Comparison of ENCODE assay signal across 7 cellular contexts in the genomic region with DNA sequence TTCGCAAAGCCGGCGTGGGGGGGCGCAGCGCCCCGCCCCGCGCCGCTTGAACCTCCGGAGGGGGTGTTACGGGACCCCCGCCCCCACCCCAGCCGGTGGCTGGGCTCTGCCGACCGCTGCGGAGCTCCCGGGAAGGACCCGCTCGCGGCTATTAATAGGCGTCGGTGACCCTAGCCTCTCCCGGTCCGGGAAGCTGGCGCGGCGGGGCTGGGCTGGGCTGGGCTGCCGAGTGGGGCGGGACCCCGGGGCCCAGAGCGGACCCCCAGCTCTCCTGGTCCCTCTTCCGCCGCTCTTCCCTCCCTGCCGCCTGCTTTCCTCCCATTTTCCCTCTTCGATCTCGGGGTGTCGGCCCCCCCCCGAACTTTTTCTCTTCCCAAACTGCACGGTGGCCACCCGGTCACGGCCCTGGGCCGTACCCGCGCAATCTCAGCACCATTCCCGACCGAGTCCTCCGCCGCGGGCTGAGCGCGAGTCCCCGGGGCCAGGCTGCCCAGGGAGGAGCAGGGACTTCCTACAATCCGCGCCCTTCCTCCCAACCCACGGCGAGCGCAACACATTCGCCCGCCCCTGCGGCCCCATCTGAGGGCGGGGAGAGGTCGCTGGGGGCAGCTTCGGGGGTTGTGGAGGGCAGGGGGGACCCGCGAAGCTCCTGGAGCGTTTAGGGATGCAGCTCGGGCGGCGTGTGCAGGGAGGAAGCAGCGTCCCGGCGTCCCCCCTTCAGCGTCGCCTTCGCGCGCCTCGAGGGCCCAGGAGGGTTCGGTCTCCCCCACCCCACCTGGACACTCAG. TPM values are rescaled to one million over a fixed set of nuclear protein-coding genes. Genes with fewer than 3 reads are reported as not detected.
A peak's percentile ranks its signal among the peaks of the same experiment; 100 is the strongest.
DNase-seq lines count a peak whose midpoint lies in the region; ATAC-seq and TF ChIP-seq lines count a peak whose summit lies in the region.

No MANE protein-coding gene starts in this region.

- no peak overlapping the region for H3K27ac Mint-ChIP-seq in activated T-helper 17 cell treated with anti-CD3 and anti-CD28 coated beads, Interleukin-2, amount 50 U/mL, for 72 hours

- H3K9me3 Mint-ChIP-seq in activated T-helper 17 cell treated with anti-CD3 and anti-CD28 coated beads, Interleukin-2, amount 50 U/mL, for 72 hours = no peaks in the 10 kb centered on the region

- peaks cover 5% of the 10 kb centered on the region for H3K4me1 Mint-ChIP-seq in activated T-helper 17 cell treated with anti-CD3 and anti-CD28 coated beads, Interleukin-2, amount 50 U/mL, for 72 hours

- in situ Hi-C loops in GM23248 (cut with MboI) (no loop called here), KBM-7 (cut with MboI; ENCODE audit: low pct_unique_long_range_greater_than_20kb, low sequenced_read_pairs) (no loop called here)

- DNase-seq in GM23248 (peak; percentile 62), spleen (peak; percentile 68), KBM-7 (no peak)
- no peak for DNase-seq in stimulated activated CD4-positive, alpha-beta T cell treated with anti-CD3 and anti-CD28 coated beads, Interleukin-2, amount 100 ng/mL, for 48 hours

- no peaks in the 10 kb centered on the region for H3K36me3 ChIP-seq in GM23248 (ENCODE audit: low read depth)
- no peaks in the 10 kb centered on the region for H3K36me3 ChIP-seq in iPS-18a (ENCODE audit: control insufficient read depth, low read depth, low read length)
- no peaks in the 10 kb centered on the region for H3K36me3 ChIP-seq in spleen

- no peaks in the 10 kb centered on the region for H3K79me2 ChIP-seq in GM23248 (ENCODE audit: insufficient read depth)

- H2AFZ ChIP-seq in GM23248 = peak overlapping the region; percentile 74

- no peaks in the 10 kb centered on the region for H3K9me2 ChIP-seq in GM23248 (ENCODE audit: insufficient read depth)

- 0 out of 2 replicates have a peak, but pooled peaks cover 5% of the 10 kb centered on the region for H3F3A ChIP-seq in GM23248 (ENCODE audit: insufficient read depth)

- peak overlapping the region; percentile 66 for H3K9ac ChIP-seq in GM23248
- no peak overlapping the region for H3K9ac ChIP-seq in iPS-18a (ENCODE audit: low read length)

- no peaks in the 10 kb centered on the region for H3K36me3 Mint-ChIP-seq in activated T-helper 17 cell treated with anti-CD3 and anti-CD28 coated beads, Interleukin-2, amount 50 U/mL, for 72 hours (ENCODE audit: low read depth)

- ATAC-seq in activated T-helper 17 cell treated with anti-CD3 and anti-CD28 coated beads, Interleukin-2, amount 50 U/mL, for 72 hours (replicated peaks) = no peak
- no peak for ATAC-seq in GM21447 (IDR thresholded peaks at IDR 0.05; ENCODE audit: unreplicated experiment)

- intact Hi-C loops in spleen (cut with DNase I; ENCODE audit: low total_unique reads) = no loop called here

- no peak for TF ChIP-seq POLR2A in spleen (IDR thresholded peaks at IDR 0.05)

- WGBS in GM23248 (ENCODE audit: low coverage in 1 of 2, low lambda C conversion rate in 2 of 2, missing lambda C conversion rate in 2 of 2), 2 experiments = 2% methylated on average over 56 of the region's 79 CpGs
- 0 to 3% (median 1%) methylated on average over 50 to 79 of the region's 79 CpGs for WGBS in spleen, 5 donors

- peaks cover 4% of the 10 kb centered on the region; the same call in 1 of the 2 replicates for H3K27me3 ChIP-seq in GM23248 (replicated peaks; ENCODE audit: insufficient read depth)
- peaks cover 90% of the 10 kb centered on the region for H3K27me3 ChIP-seq in iPS-18a (ENCODE audit: control insufficient read depth, insufficient read depth, low read length)
- H3K27me3 ChIP-seq in spleen (replicated peaks in 1 of 7) = peaks cover 0 to 100% (median 88%) of the 10 kb centered on the region in 7 donors

- peak overlapping the region; percentile 67 for H3K4me3 ChIP-seq in GM23248
- peak overlapping the region; percentile 45 for H3K4me3 ChIP-seq in iPS-18a (ENCODE audit: low read length)
- H3K4me3 ChIP-seq in spleen = peak overlapping the region; percentile 53 to 83 (median 64)

- H3K4me3 Mint-ChIP-seq in activated T-helper 17 cell treated with anti-CD3 and anti-CD28 coated beads, Interleukin-2, amount 50 U/mL, for 72 hours = peak overlapping the region; percentile 58

- H3K27ac ChIP-seq in GM23248 = no peak overlapping the region
- H3K27ac ChIP-seq in iPS-18a (ENCODE audit: low read length) = no peak overlapping the region
- H3K27ac ChIP-seq in spleen = peak overlapping the region in 5 of 8 donors; percentile 19 to 77 (median 25)

- no peaks in the 10 kb centered on the region for H3K4me1 ChIP-seq in GM23248 (ENCODE audit: insufficient read depth)
- H3K4me1 ChIP-seq in iPS-18a (ENCODE audit: control insufficient read depth, low read depth, low read length) = no peaks in the 10 kb centered on the region
- peaks cover 16 to 80% (median 69%) of the 10 kb centered on the region in 6 donors for H3K4me1 ChIP-seq in spleen

- TF ChIP-seq CTCF in spleen (IDR thresholded peaks at IDR 0.05 in 8 of 11, conservative IDR thresholded peaks at IDR 0.05 in 3 of 11) = no peak

- H3K9me3 ChIP-seq in GM23248 (ENCODE audit: low read depth) = no peaks in the 10 kb centered on the region
- no peaks in the 10 kb centered on the region for H3K9me3 ChIP-seq in iPS-18a (ENCODE audit: control insufficient read depth, low read depth, low read length)
- peaks cover 0 to under 1% (median 0%) of the 10 kb centered on the region in 8 donors for H3K9me3 ChIP-seq in spleen

- peak overlapping the region; percentile 73 for H3K4me2 ChIP-seq in GM23248 (ENCODE audit: unreplicated experiment)

- no peaks in the 10 kb centered on the region for H4K20me1 ChIP-seq in GM23248 (ENCODE audit: insufficient read depth)

- H3K27me3 Mint-ChIP-seq in activated T-helper 17 cell treated with anti-CD3 and anti-CD28 coated beads, Interleukin-2, amount 50 U/mL, for 72 hours = peaks cover 16% of the 10 kb centered on the region

RNA-seq across cellular contexts. Expression of a gene that starts 3.1 kb away (rescaled TPM):
- total RNA-seq in GM23248 (2014; rRNA removed; shearing (Covaris generic)) = 5.1 and 6.2 TPM in 2 replicates
- 0.13 and 0.19 TPM in 2 replicates for polyA plus RNA-seq in GM23248 (2016; fragmentation: Nextera tagmentation; extraction: Ambion mirVana)
- under 1 TPM; 0.06 to 0.19 TPM for total RNA-seq in activated T-helper 17 cell treated with anti-CD3 and anti-CD28 coated beads, Interleukin-2, amount 50 U/mL, for 72 hours
- total RNA-seq in spleen = 1 to 10 TPM; 2.3 to 3.9 (median 2.8) TPM
- polyA plus RNA-seq in spleen = under 1 TPM; 0.22 to 0.70 (median 0.41) TPM

Comparison
In these comparisons a context has a peak if more than half of its experiments do, and no peak if none do; other contexts are left out.
1. DNase-seq: peak in GM23248 (single experiment) and spleen (single experiment); none in KBM-7 (single experiment) and stimulated activated CD4-positive, alpha-beta T cell treated with anti-CD3 and anti-CD28 coated beads, Interleukin-2, amount 100 ng/mL, for 48 hours (0 of 2).
2. H3K27ac ChIP-seq: peak in spleen (5 of 8); none in GM23248 (single experiment) and iPS-18a (single experiment).
3. Peak in every context shown above with its lines, with median percentiles within 50 percentile points of each other: H3K4me3 ChIP-seq.